11 cellular contexts compared by ENCODE assay signal in the genomic region with DNA sequence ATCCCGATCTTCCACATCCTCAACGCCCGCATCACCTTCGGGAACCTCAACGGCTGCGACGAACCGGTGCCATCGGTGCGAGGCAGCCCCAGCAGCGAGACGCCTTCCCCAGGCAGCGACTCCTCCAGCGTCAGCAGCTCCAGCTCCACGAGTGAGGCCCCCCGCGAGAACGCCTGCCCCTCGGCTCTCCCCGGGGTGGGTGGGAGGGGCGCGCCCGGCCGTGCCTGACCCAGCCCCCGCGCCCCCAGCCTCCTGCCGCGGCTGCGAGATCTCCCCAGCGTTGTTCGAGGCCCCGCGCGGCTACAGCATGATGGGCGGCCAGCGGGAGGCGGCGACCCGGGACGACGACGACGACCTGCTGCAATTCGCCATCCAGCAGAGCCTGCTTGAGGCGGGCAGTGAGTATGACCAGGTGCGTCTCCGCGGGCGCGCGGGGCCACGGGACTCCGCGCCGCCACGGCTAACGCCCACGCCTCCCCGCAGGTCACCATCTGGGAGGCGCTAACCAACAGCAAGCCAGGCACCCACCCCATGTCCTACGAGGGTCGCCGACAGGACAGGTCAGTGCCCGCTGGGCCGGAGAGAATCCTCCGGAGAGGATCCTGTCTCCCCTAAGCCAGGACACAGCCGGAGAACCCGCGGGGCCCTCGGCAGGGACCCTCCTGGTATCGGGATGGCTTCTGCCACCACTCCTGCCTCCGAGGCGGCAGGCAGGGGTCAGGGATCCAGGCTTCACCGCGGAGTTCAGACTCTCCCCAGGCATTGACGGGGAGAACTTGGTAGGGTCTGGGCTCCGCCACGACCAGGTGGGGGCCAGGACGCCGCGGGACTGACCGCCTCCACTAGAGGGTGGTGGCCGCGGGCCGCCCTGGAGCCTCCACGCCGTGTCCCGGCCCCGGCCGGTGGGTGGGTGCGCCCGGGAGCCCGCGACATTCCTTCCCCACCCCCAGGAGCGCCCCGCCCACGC. TPM values are rescaled to one million over a fixed set of nuclear protein-coding genes. Genes with fewer than 3 reads are reported as not detected.
DNase-seq lines count a peak whose midpoint lies in the region; ATAC-seq and TF ChIP-seq lines count a peak whose summit lies in the region.
"Had no signal": no experiment of that assay in that cellular context is flagged by ENCODE, and none has a peak within 500 bp of the region (broad histone marks: within the 10 kb centered on the region; RNA-seq: fewer than 3 reads in every experiment).

No MANE protein-coding gene starts in this region.

- H3K27ac Mint-ChIP-seq in central memory CD8-positive, alpha-beta T cell (ENCODE audit: low read depth), result no peak overlapping the region
- H3K27ac Mint-ChIP-seq in stimulated activated naive CD8-positive, alpha-beta T cell treated with anti-CD3 and anti-CD28 coated beads, Interleukin-15, amount 100 ng/mL, for 72 hours, result peak overlapping the region in 1 of 2 donors; percentile 76
- H3K27ac Mint-ChIP-seq: stimulated activated naive CD8-positive, alpha-beta T cell treated with anti-CD3 and anti-CD28 coated beads, Interleukin-15, Interleukin-2, amounts not matched to agents 100 ng/mL and 50 ng/mL, for 24 hours had no signal

- no peak overlapping the region for H3K9ac ChIP-seq in muscle layer of colon (ENCODE audit: low read length)

- H3K36me3 ChIP-seq in heart left ventricle, result peaks cover 0 to 10% (median 0%) of the 10 kb centered on the region in 9 donors
- no peaks in the 10 kb centered on the region for H3K36me3 ChIP-seq in muscle layer of colon (ENCODE audit: insufficient read depth, low read length)
- H3K36me3 ChIP-seq in upper lobe of right lung, result no peaks in the 10 kb centered on the region
- H3K36me3 ChIP-seq in prostate gland, result no peaks in the 10 kb centered on the region

- H3K9me3 ChIP-seq in heart left ventricle (no peaks in the 10 kb centered on the region), muscle layer of colon (ENCODE audit: low read length) (no peaks in the 10 kb centered on the region), upper lobe of right lung (no peaks in the 10 kb centered on the region), prostate gland (no peaks in the 10 kb centered on the region)

- H3K4me3 ChIP-seq in heart left ventricle (peak overlapping the region in 10 of 12 donors; percentile 17 to 53 (median 44)), muscle layer of colon (ENCODE audit: low read depth in 1 of 2, low read length in 2 of 2) (no peak overlapping the region), upper lobe of right lung (peak overlapping the region; percentile 42), prostate gland (peak overlapping the region in 1 of 2 donors; percentile 6)

- intact Hi-C loops in heart left ventricle (cut with DNase I), result loop anchor here in 1 of 10 donors (5.0 kb wide), 1 partner anchor 35 kb away; no protein-coding TSS in a partner anchor
- intact Hi-C loops in Right ventricle myocardium inferior (cut with DNase I), result loop anchor here (2.0 to 10.0 kb wide), 2 partner anchors 22 to 322 kb away; partner anchors contain the start of gene SSH2
- intact Hi-C loops in upper lobe of right lung (cut with DNase I), result no loop called here
- intact Hi-C loops in prostate gland (cut with DNase I), result no loop called here

- peaks cover 3 to 51% (median 38%) of the 10 kb centered on the region in 12 donors for H3K4me1 ChIP-seq in heart left ventricle
- peaks cover 43% of the 10 kb centered on the region for H3K4me1 ChIP-seq in muscle layer of colon (ENCODE audit: insufficient read depth, low read length)
- peaks cover 40% of the 10 kb centered on the region for H3K4me1 ChIP-seq in upper lobe of right lung
- peaks cover 5% of the 10 kb centered on the region for H3K4me1 ChIP-seq in prostate gland (replicated peaks)

- TF ChIP-seq CTCF in heart left ventricle (IDR thresholded peaks at IDR 0.05) (no peak), upper lobe of right lung (IDR thresholded peaks at IDR 0.05) (no peak), prostate gland (IDR thresholded peaks at IDR 0.05) (no peak)

- ATAC-seq in heart left ventricle (peak in 2 of 4 donors; percentile 16 to 19), Right ventricle myocardium inferior (no peak), upper lobe of right lung (no peak), GM21367 (IDR thresholded peaks at IDR 0.05; ENCODE audit: unreplicated experiment) (no peak)
- no peak for ATAC-seq in central memory CD8-positive, alpha-beta T cell (replicated peaks; ENCODE audit: extremely low read depth, poor library complexity, severe bottlenecking)
- no peak for ATAC-seq in stimulated activated naive CD8-positive, alpha-beta T cell treated with anti-CD3 and anti-CD28 coated beads, Interleukin-15, amount 100 ng/mL, for 72 hours

- peaks cover 2% of the 10 kb centered on the region for H3K36me3 Mint-ChIP-seq in central memory CD8-positive, alpha-beta T cell (ENCODE audit: insufficient read depth)

- TF ChIP-seq POLR2A in heart left ventricle (IDR thresholded peaks at IDR 0.05) (no peak), prostate gland (IDR thresholded peaks at IDR 0.05) (no peak)

- H3K27ac ChIP-seq in heart left ventricle (peak overlapping the region in 6 of 12 donors; percentile 12 to 58 (median 36)), muscle layer of colon (ENCODE audit: low read depth, low read length) (peak overlapping the region; percentile 37), upper lobe of right lung (no peak overlapping the region), prostate gland (no peak overlapping the region)
- H3K27ac ChIP-seq: C4-2B had no signal

- no peaks in the 10 kb centered on the region for H3K27me3 Mint-ChIP-seq in central memory CD8-positive, alpha-beta T cell
- peaks cover 5% of the 10 kb centered on the region for H3K27me3 Mint-ChIP-seq in stimulated activated naive CD8-positive, alpha-beta T cell treated with anti-CD3 and anti-CD28 coated beads, Interleukin-15, amount 100 ng/mL, for 72 hours
- H3K27me3 Mint-ChIP-seq: stimulated activated naive CD8-positive, alpha-beta T cell treated with anti-CD3 and anti-CD28 coated beads, Interleukin-15, Interleukin-2, amounts not matched to agents 100 ng/mL and 50 ng/mL, for 24 hours had no signal

- 35 to 64% (median 47%) methylated on average over 31 to 97 of the region's 97 CpGs for WGBS in heart left ventricle, 4 donors
- 46% methylated on average over 56 of the region's 97 CpGs for WGBS in prostate gland

- peaks cover 36% of the 10 kb centered on the region for H3K4me1 Mint-ChIP-seq in central memory CD8-positive, alpha-beta T cell
- H3K4me1 Mint-ChIP-seq in stimulated activated naive CD8-positive, alpha-beta T cell treated with anti-CD3 and anti-CD28 coated beads, Interleukin-15, amount 100 ng/mL, for 72 hours, result peaks cover 47% of the 10 kb centered on the region

- H3K27me3 ChIP-seq in heart left ventricle (no peaks in the 10 kb centered on the region), muscle layer of colon (ENCODE audit: control insufficient read depth in 1 of 2, insufficient read depth in 2 of 2, low read length in 2 of 2) (peaks cover 0 to 14% of the 10 kb centered on the region in 2 donors), upper lobe of right lung (no peaks in the 10 kb centered on the region), prostate gland (replicated peaks; ENCODE audit: insufficient read depth) (no peaks in the 10 kb centered on the region)

- DNase-seq in heart left ventricle (peak in 1 of 5 donors; percentile 65), Right ventricle myocardium inferior (ENCODE audit: missing footprints) (no peak), upper lobe of right lung (no peak), prostate gland (ENCODE audit: low spot score) (no peak)
- no peak for DNase-seq in central memory CD8-positive, alpha-beta T cell (ENCODE audit: low spot score in 2 of 2)
- no peak for DNase-seq in stimulated activated naive CD8-positive, alpha-beta T cell treated with anti-CD3 and anti-CD28 coated beads, Interleukin-15, amount 100 ng/mL, for 72 hours
- DNase-seq: NCI-H69 had no signal

- no peaks in the 10 kb centered on the region for H3K9me3 Mint-ChIP-seq in central memory CD8-positive, alpha-beta T cell
- H3K9me3 Mint-ChIP-seq in stimulated activated naive CD8-positive, alpha-beta T cell treated with anti-CD3 and anti-CD28 coated beads, Interleukin-15, amount 100 ng/mL, for 72 hours, result no peaks in the 10 kb centered on the region
- H3K9me3 Mint-ChIP-seq: stimulated activated naive CD8-positive, alpha-beta T cell treated with anti-CD3 and anti-CD28 coated beads, Interleukin-15, Interleukin-2, amounts not matched to agents 100 ng/mL and 50 ng/mL, for 24 hours had no signal

- H3K4me3 Mint-ChIP-seq in central memory CD8-positive, alpha-beta T cell, result peak overlapping the region; percentile 27
- peak overlapping the region in 1 of 2 donors; percentile 70 for H3K4me3 Mint-ChIP-seq in stimulated activated naive CD8-positive, alpha-beta T cell treated with anti-CD3 and anti-CD28 coated beads, Interleukin-15, amount 100 ng/mL, for 72 hours

RNA-seq across cellular contexts. Expression of gene CORO6, which starts 10.0 kb away (rescaled TPM):
- 100 to 1,000 TPM in 3 of 9 donors, 10 to 100 TPM in 6; 72.1 to 115 (median 95.5) TPM for total RNA-seq in heart left ventricle
- polyA plus RNA-seq in heart left ventricle, result 10 to 100 TPM; 50.7 to 96.2 TPM
- 93.2 TPM for total RNA-seq in Right ventricle myocardium inferior
- 7.7 TPM for total RNA-seq in upper lobe of right lung
- total RNA-seq in prostate gland, result 10 to 100 TPM; 23.4 to 33.5 TPM

RNA-seq across cellular contexts. Expression of gene ANKRD13B, which starts 19.8 kb away (rescaled TPM):
- total RNA-seq in heart left ventricle (1 to 10 TPM; 4.4 to 9.9 (median 6.1) TPM), Right ventricle myocardium inferior (9.2 TPM), upper lobe of right lung (6.8 TPM), prostate gland (10 to 100 TPM in 1 of 2 donors, 1 to 10 TPM in 1; 2.7 to 30.0 TPM)
- polyA plus RNA-seq in heart left ventricle, result 10 to 100 TPM in 1 of 2 donors, 1 to 10 TPM in 1; 4.1 to 12.7 TPM

RNA-seq across cellular contexts. Expression of gene GIT1, which starts 23.2 kb away (rescaled TPM):
- 10 to 100 TPM; 23.1 to 52.9 (median 31.4) TPM for total RNA-seq in heart left ventricle
- polyA plus RNA-seq in heart left ventricle, result 10 to 100 TPM; 23.0 to 37.8 TPM
- 33.0 TPM for total RNA-seq in Right ventricle myocardium inferior
- total RNA-seq in upper lobe of right lung, result 64.8 TPM
- total RNA-seq in prostate gland, result 10 to 100 TPM; 29.1 to 86.9 TPM

RNA-seq across cellular contexts. Expression of gene TP53I13, which starts 44.2 kb away (rescaled TPM):
- 10 to 100 TPM; 23.8 to 65.5 (median 38.3) TPM for total RNA-seq in heart left ventricle
- polyA plus RNA-seq in heart left ventricle, result 10 to 100 TPM; 65.1 to 93.0 TPM
- 38.8 TPM for total RNA-seq in Right ventricle myocardium inferior
- 51.9 TPM for total RNA-seq in upper lobe of right lung
- total RNA-seq in prostate gland, result 10 to 100 TPM; 52.5 to 82.0 TPM

RNA-seq across cellular contexts. Expression of gene ABHD15, which starts 45.9 kb away (rescaled TPM):
- total RNA-seq in heart left ventricle (10 to 100 TPM in 2 of 9 donors, 1 to 10 TPM in 7; 5.3 to 13.1 (median 9.0) TPM), Right ventricle myocardium inferior (7.1 TPM), upper lobe of right lung (10.9 TPM), prostate gland (10 to 100 TPM in 1 of 2 donors, 1 to 10 TPM in 1; 9.1 to 14.8 TPM)
- polyA plus RNA-seq in heart left ventricle, result 1 to 10 TPM; 4.0 to 8.2 TPM

Comparison
In these comparisons a context has a peak if more than half of its experiments do, and no peak if none do; other contexts are left out.
1. H3K4me3 ChIP-seq: peak in heart left ventricle (10 of 12) and upper lobe of right lung (single experiment); none in muscle layer of colon (0 of 2).